Comparison of ENCODE assay signal across 16 cellular contexts in the genomic region with DNA sequence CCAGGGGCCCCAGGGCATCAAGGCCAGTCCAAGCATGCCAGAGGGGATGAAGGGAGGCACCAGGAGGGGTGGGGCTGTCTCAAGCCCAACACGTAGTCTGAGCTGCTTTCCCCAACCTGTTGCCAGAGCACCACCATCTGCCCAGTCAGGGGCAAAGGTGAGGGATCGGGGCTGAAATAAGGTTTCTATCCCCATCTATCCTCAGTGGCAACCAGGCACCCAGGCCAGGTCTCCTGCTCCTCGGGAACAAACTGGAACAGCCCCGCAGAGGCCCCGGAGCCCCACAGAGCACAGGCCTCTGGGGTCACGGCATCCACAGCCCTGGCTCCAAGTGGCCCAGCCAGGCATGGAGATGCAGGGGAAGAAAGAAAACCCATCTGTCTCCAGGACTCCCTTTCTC. TPM values are rescaled to one million over a fixed set of nuclear protein-coding genes. Genes with fewer than 3 reads are reported as not detected.
DNase-seq lines count a peak whose midpoint lies in the region; ATAC-seq and TF ChIP-seq lines count a peak whose summit lies in the region.
"Had no signal": no experiment of that assay in that cellular context is flagged by ENCODE, and none has a peak within 500 bp of the region (broad histone marks: within the 10 kb centered on the region; RNA-seq: fewer than 3 reads in every experiment).

No MANE protein-coding gene starts in this region.

- H4K20me1 ChIP-seq in hepatocyte (ENCODE audit: insufficient read depth, poor library complexity, severe bottlenecking): peaks cover 65% of the 10 kb centered on the region

- H2AFZ ChIP-seq in hepatocyte: no peak overlapping the region

- TF ChIP-seq POLR2A in sigmoid colon (IDR thresholded peaks at IDR 0.05): no peak

- H3K4me1 ChIP-seq in HEK293 (ENCODE audit: control insufficient read depth, insufficient read depth, low read length) (no peaks in the 10 kb centered on the region), hepatocyte (ENCODE audit: insufficient read depth) (peaks cover 71% of the 10 kb centered on the region), sigmoid colon (peaks cover 0 to 42% (median 40%) of the 10 kb centered on the region in 4 donors)

- no peaks in the 10 kb centered on the region for H3K9me3 ChIP-seq in HEK293 (ENCODE audit: control insufficient read depth, insufficient read depth, low read depth, low read length)
- H3K9me3 ChIP-seq in hepatocyte (ENCODE audit: low read depth): no peaks in the 10 kb centered on the region
- H3K9me3 ChIP-seq in sigmoid colon: no peaks in the 10 kb centered on the region
- H3K9me3 ChIP-seq: BE2C had no signal

- ATAC-seq in GM21367 (IDR thresholded peaks at IDR 0.05; ENCODE audit: unreplicated experiment): no peak
- ATAC-seq: K562 had no signal

- no peaks in the 10 kb centered on the region for H3K9me2 ChIP-seq in hepatocyte (replicated peaks; ENCODE audit: insufficient read depth)

- no peaks in the 10 kb centered on the region for H3K27me3 ChIP-seq in hepatocyte
- no peaks in the 10 kb centered on the region for H3K27me3 ChIP-seq in sigmoid colon
- H3K27me3 ChIP-seq: BE2C had no signal

- peaks cover 94% of the 10 kb centered on the region for H3K79me2 ChIP-seq in hepatocyte

- H3K4me3 ChIP-seq in HEK293 (ENCODE audit: low read depth, low read length): no peak overlapping the region
- H3K4me3 ChIP-seq in hepatocyte: no peak overlapping the region
- H3K4me3 ChIP-seq in sigmoid colon: no peak overlapping the region
- H3K4me3 ChIP-seq: K562 had no signal

- no peak for TF ChIP-seq EP300 in sigmoid colon (IDR thresholded peaks at IDR 0.05)

- CTCF ChIA-PET in HEK293 (lab: Yijun Ruan, JAX) (interaction anchor here (0.6 to 0.8 kb wide), 2 partner anchors 20 to 511 kb away, joined by 4 read pairs; a partner anchor contains a TSS), RWPE1 (lab: Yijun Ruan, JAX) (interaction anchor here (1.1 kb wide), 1 partner anchor 49 kb away, joined by 6 read pairs; no protein-coding TSS in a partner anchor)

- no peak for TF ChIP-seq CTCF in HEK293 (tag by site-specific recombination; IDR thresholded peaks at IDR 0.05)
- TF ChIP-seq CTCF in RWPE1 (conservative IDR thresholded peaks at IDR 0.05; ENCODE audit: low read depth): no peak
- TF ChIP-seq CTCF in hepatocyte (IDR thresholded peaks at IDR 0.05; ENCODE audit: poor library complexity): no peak
- no peak for TF ChIP-seq CTCF in sigmoid colon (IDR thresholded peaks at IDR 0.05)

- intact Hi-C loops in sigmoid colon (cut with DNase I): no loop called here

- H3K36me3 ChIP-seq in HEK293 (ENCODE audit: control insufficient read depth in 2 of 2, insufficient read depth in 1 of 2, low read length in 2 of 2) (peaks cover 0 to under 1% of the 10 kb centered on the region in 2 experiments; a peak in 1 of 3 replicates), hepatocyte (replicated peaks; ENCODE audit: insufficient read depth, low read depth) (no peaks in the 10 kb centered on the region), sigmoid colon (no peaks in the 10 kb centered on the region)
- H3K36me3 ChIP-seq: BE2C had no signal

- POLR2A ChIA-PET in HEK293 (lab: Yijun Ruan, JAX): no interaction called here
- POLR2A ChIA-PET in RWPE1 (lab: Yijun Ruan, JAX; ENCODE audit: low non-redundant PET): no interaction called here

- H3K4me2 ChIP-seq in hepatocyte: peak overlapping the region; percentile 41

- H3K27ac ChIP-seq in HEK293 (ENCODE audit: extremely low read depth, low read depth, low read length) (no peak overlapping the region), RWPE1 (peak overlapping the region; percentile 15; the same call in 1 of the 2 replicates), hepatocyte (peak overlapping the region; percentile 87), sigmoid colon (peak overlapping the region in 3 of 4 donors; percentile 22 to 76 (median 63))
- H3K27ac ChIP-seq: HL-60 had no signal

- WGBS in hepatocyte (ENCODE audit: low lambda C conversion rate, missing lambda C conversion rate): 83% methylated on average over 6 of the region's 6 CpGs
- WGBS in sigmoid colon, 2 donors: 39 to 82% methylated on average over 6 of the region's 6 CpGs

- DNase-seq in RWPE1 (ENCODE audit: low spot score): no peak
- DNase-seq in hepatocyte (ENCODE audit: low spot score): no peak
- no peak for DNase-seq in sigmoid colon
- no peak for DNase-seq in activated CD4-positive, alpha-beta T cell treated with anti-CD3 and anti-CD28 coated beads, Interleukin-2, amount 50 U/mL, for 4 hours
- no peak for DNase-seq in OCI-M2 (lab: John Stamatoyannopoulos, UW; ENCODE audit: unreplicated experiment)
- DNase-seq: BE2C; CD4-positive, alpha-beta memory T cell; DND-41; GDM1; GOT3; NCI-H446; NCI-H748 treated with DMSO at 0.1 percent for 48 hours had no signal

TF ChIP-seq in HEK293, 187 proteins besides CTCF, POLR2A, EP300 and RAD21:
- TF ChIP-seq SCRT2 (tag by site-specific recombination; IDR thresholded peaks at IDR 0.05) (peak; percentile 71), ZNF19 (tag by site-specific recombination; IDR thresholded peaks at IDR 0.05; ENCODE audit: low read depth) (no peak), FEZF1 (tag by site-specific recombination; IDR thresholded peaks at IDR 0.05) (no peak), ZNF514 (tag by site-specific recombination; IDR thresholded peaks at IDR 0.05) (no peak), ZNF10 (tag by site-specific recombination; IDR thresholded peaks at IDR 0.05) (no peak), ZNF501 (tag by site-specific recombination; IDR thresholded peaks at IDR 0.05) (no peak), ZNF596 (tag by site-specific recombination; IDR thresholded peaks at IDR 0.05) (no peak)
- TF ChIP-seq, protein P1, sequence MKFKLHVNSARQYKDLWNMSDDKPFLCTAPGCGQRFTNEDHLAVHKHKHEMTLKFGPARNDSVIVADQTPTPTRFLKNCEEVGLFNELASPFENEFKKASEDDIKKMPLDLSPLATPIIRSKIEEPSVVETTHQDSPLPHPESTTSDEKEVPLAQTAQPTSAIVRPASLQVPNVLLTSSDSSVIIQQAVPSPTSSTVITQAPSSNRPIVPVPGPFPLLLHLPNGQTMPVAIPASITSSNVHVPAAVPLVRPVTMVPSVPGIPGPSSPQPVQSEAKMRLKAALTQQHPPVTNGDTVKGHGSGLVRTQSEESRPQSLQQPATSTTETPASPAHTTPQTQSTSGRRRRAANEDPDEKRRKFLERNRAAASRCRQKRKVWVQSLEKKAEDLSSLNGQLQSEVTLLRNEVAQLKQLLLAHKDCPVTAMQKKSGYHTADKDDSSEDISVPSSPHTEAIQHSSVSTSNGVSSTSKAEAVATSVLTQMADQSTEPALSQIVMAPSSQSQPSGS (tag by site-specific recombination; IDR thresholded peaks at IDR 0.05; ENCODE audit: low read depth): no peak
TF ChIP-seq in HEK293: peak in this region for 1.

RNA-seq across cellular contexts. Expression of a gene that starts 19.3 kb away (rescaled TPM):
- 290 and 390 TPM in 2 replicates for total RNA-seq in hepatocyte
- polyA plus RNA-seq in hepatocyte: 575 and 686 TPM in 2 replicates
- total RNA-seq in sigmoid colon: 10 to 100 TPM; 29.9 to 60.1 (median 43.9) TPM
- 100 to 1,000 TPM; 286 to 900 (median 781) TPM for polyA plus RNA-seq in sigmoid colon

RNA-seq across cellular contexts. Expression of a gene that starts 22.3 kb away (rescaled TPM):
- total RNA-seq in hepatocyte (86.9 and 118 TPM in 2 replicates), sigmoid colon (100 to 1,000 TPM in 1 of 4 donors, 10 to 100 TPM in 3; 56.5 to 135 (median 70.0) TPM)
- polyA plus RNA-seq in hepatocyte (53.2 and 60.2 TPM in 2 replicates), sigmoid colon (10 to 100 TPM; 31.9 to 81.7 (median 34.2) TPM)

RNA-seq across cellular contexts. Expression of a gene that starts 39.7 kb away (rescaled TPM):
- total RNA-seq in hepatocyte (8.2 and 11.5 TPM in 2 replicates), sigmoid colon (10 to 100 TPM; 16.8 to 36.8 (median 20.2) TPM)
- polyA plus RNA-seq in hepatocyte (20.3 and 27.6 TPM in 2 replicates), sigmoid colon (10 to 100 TPM in 1 of 3 donors, 1 to 10 TPM in 2; 4.6 to 47.7 (median 9.6) TPM)
